Comparison of ENCODE assay signal across 21 cellular contexts in genomic region chr18:78510636-78511035, GRCh38.
"Had no signal": no experiment of that assay in that cellular context is flagged by ENCODE, and none has a peak within 500 bp of the region (broad histone marks: within the 10 kb centered on the region; RNA-seq: fewer than 3 reads in every experiment).

No MANE protein-coding gene starts in this region.

- H3K27me3 Mint-ChIP-seq: central memory CD8-positive, alpha-beta T cell; stimulated activated memory B cell treated with anti-CD40 and anti-IgM and Interleukin-4, amounts not matched to agents 10 μg/mL and 1 μg/mL and 100 μg/mL, for 72 hours had no signal

- H3K4me3 Mint-ChIP-seq: central memory CD8-positive, alpha-beta T cell; naive thymus-derived CD8-positive, alpha-beta T cell; stimulated activated memory B cell treated with anti-CD40 and anti-IgM and Interleukin-4, amounts not matched to agents 10 μg/mL and 1 μg/mL and 100 μg/mL, for 72 hours had no signal

- H3K4me3 ChIP-seq: colonic mucosa, gastrocnemius medialis, lower lobe of right lung, pancreas, sigmoid colon, thoracic aorta, transverse colon had no signal

- H3K9me3 ChIP-seq: colonic mucosa, gastrocnemius medialis, lower lobe of right lung, pancreas, sigmoid colon, thoracic aorta, transverse colon had no signal

- H3K27ac ChIP-seq: colonic mucosa, epithelial cell of prostate, gastrocnemius medialis, lower lobe of right lung, pancreas, sigmoid colon, thoracic aorta, transverse colon had no signal

- H3K36me3 ChIP-seq: colonic mucosa, gastrocnemius medialis, lower lobe of right lung, pancreas, sigmoid colon, thoracic aorta, transverse colon had no signal

- ATAC-seq: esophagus mucosa; gastrocnemius medialis; left ventricle myocardium superior; lower lobe of right lung; naive thymus-derived CD8-positive, alpha-beta T cell; pancreas; stimulated activated memory B cell treated with anti-CD40 and anti-IgM and Interleukin-4, amounts not matched to agents 10 μg/mL and 1 μg/mL and 100 μg/mL, for 72 hours; stimulated activated naive CD8-positive, alpha-beta T cell treated with anti-CD3 and anti-CD28 coated beads, Interleukin-15, Interleukin-2, amounts not matched to agents 100 U/mL and 50 U/mL, for 24 hours had no signal

- H3K27ac Mint-ChIP-seq: naive thymus-derived CD8-positive, alpha-beta T cell; progenitor cell of endocrine pancreas; stimulated activated memory B cell treated with anti-CD40 and anti-IgM and Interleukin-4, amounts not matched to agents 10 μg/mL and 1 μg/mL and 100 μg/mL, for 72 hours had no signal

- H3K27me3 ChIP-seq: colonic mucosa, gastrocnemius medialis, pancreas, transverse colon had no signal

- H3K36me3 Mint-ChIP-seq: naive thymus-derived CD8-positive, alpha-beta T cell; stimulated activated memory B cell treated with anti-CD40 and anti-IgM and Interleukin-4, amounts not matched to agents 10 μg/mL and 1 μg/mL and 100 μg/mL, for 72 hours had no signal

- H3K4me1 Mint-ChIP-seq: central memory CD8-positive, alpha-beta T cell; naive thymus-derived CD8-positive, alpha-beta T cell; stimulated activated memory B cell treated with anti-CD40 and anti-IgM and Interleukin-4, amounts not matched to agents 10 μg/mL and 1 μg/mL and 100 μg/mL, for 72 hours had no signal

- DNase-seq: colonic mucosa; dermis blood vessel endothelial cell; foreskin fibroblast; gastrocnemius medialis; kidney; left ventricle myocardium superior; lower lobe of right lung; naive thymus-derived CD8-positive, alpha-beta T cell; occipital lobe; pancreas; sigmoid colon; stimulated activated CD4-positive, alpha-beta T cell treated with anti-CD3 and anti-CD28 coated beads, Interleukin-4, amount 100 ng/mL, for 4 hours; stimulated activated naive CD8-positive, alpha-beta T cell treated with anti-CD3 and anti-CD28 coated beads, Interleukin-15, Interleukin-2, amounts not matched to agents 100 U/mL and 50 U/mL, for 24 hours; substantia nigra; transverse colon had no signal

- H3K4me1 ChIP-seq: colonic mucosa, gastrocnemius medialis, lower lobe of right lung, pancreas, sigmoid colon, transverse colon had no signal
